Comparison of ENCODE assay signal across 13 cellular contexts in genomic region chr3:184275961-184276910, GRCh38. TPM values are rescaled to one million over a fixed set of nuclear protein-coding genes. Genes with fewer than 3 reads are reported as not detected.
DNase-seq lines count a peak whose midpoint lies in the region; ATAC-seq and TF ChIP-seq lines count a peak whose summit lies in the region.
"Had no signal": no experiment of that assay in that cellular context is flagged by ENCODE, and none has a peak within 500 bp of the region (broad histone marks: within the 10 kb centered on the region; RNA-seq: fewer than 3 reads in every experiment).

ECE2 (plus strand) TSS chr3:184276022; CDS start chr3:184276154, 132 bp downstream.

- DNase-seq in NCI-H146 (lab: John Stamatoyannopoulos, UW) (peak; percentile 26), NCI-H146 treated with DMSO at 0.1 percent for 48 hours (lab: John Stamatoyannopoulos, UW; ENCODE audit: unreplicated experiment) (no peak), RWPE2 (ENCODE audit: low spot score) (no peak), right cardiac atrium (peak; percentile 39 to 70 (median 57)), trophoblast cell (no peak), RWPE1 (ENCODE audit: low spot score) (no peak), NCI-H128 (lab: John Stamatoyannopoulos, UW; ENCODE audit: unreplicated experiment) (no peak)
- no peak for DNase-seq in activated CD4-positive, alpha-beta memory T cell treated with anti-CD3 and anti-CD28 coated beads for 36 hours
- DNase-seq: activated CD4-positive, alpha-beta T cell treated with anti-CD3 and anti-CD28 coated beads, Interleukin-2, amount 10 ng/mL, durations not matched to agents 7 days and 5 days; activated naive CD4-positive, alpha-beta T cell treated with Interleukin-2 at 50 U/mL for 16 hours; Kasumi-1; NCI-H2081 had no signal

- no peak within 1 kb of the TSS for H2BK12ac ChIP-seq in trophoblast cell (ENCODE audit: low read length)

- H3K79me2 ChIP-seq in trophoblast cell (ENCODE audit: control insufficient read depth, insufficient read depth, low read length, poor library complexity), result no peaks in the 10 kb centered on the region

- no peak within 1 kb of the TSS for H4K91ac ChIP-seq in trophoblast cell (ENCODE audit: low read depth, low read length)

- no peaks in the 10 kb centered on the region for H3K36me3 ChIP-seq in RWPE2 (ENCODE audit: low read depth)
- no peaks in the 10 kb centered on the region for H3K36me3 ChIP-seq in trophoblast cell (ENCODE audit: control insufficient read depth in 1 of 2, insufficient read depth in 2 of 2, low read length in 2 of 2)

- ATAC-seq in RWPE2 (ENCODE audit: low read depth), result 0 out of 3 replicates have a peak, but pooled peaks have one; percentile 39
- peak; percentile 28 to 56 for ATAC-seq in right cardiac atrium

- H3K4me3 Mint-ChIP-seq in activated CD4-positive, alpha-beta memory T cell treated with anti-CD3 and anti-CD28 coated beads for 36 hours, result no peak within 1 kb of the TSS
- H3K4me3 Mint-ChIP-seq: activated CD4-positive, alpha-beta T cell treated with anti-CD3 and anti-CD28 coated beads, Interleukin-2, amount 10 ng/mL, durations not matched to agents 7 days and 5 days had no signal

- no peak within 1 kb of the TSS for H3K27ac ChIP-seq in RWPE2 (ENCODE audit: poor library complexity, severe bottlenecking)
- no peak within 1 kb of the TSS for H3K27ac ChIP-seq in right cardiac atrium (ENCODE audit: low read length)
- no peak within 1 kb of the TSS for H3K27ac ChIP-seq in trophoblast cell (ENCODE audit: low read depth, low read length)
- H3K27ac ChIP-seq in RWPE1, result no peak within 1 kb of the TSS

- H3K27me3 ChIP-seq in RWPE2 (ENCODE audit: insufficient read depth, poor library complexity, severe bottlenecking), result peaks cover 18% of the 10 kb centered on the region
- no peaks in the 10 kb centered on the region for H3K27me3 ChIP-seq in right cardiac atrium (ENCODE audit: control insufficient read depth, insufficient read depth)
- peaks cover 25% of the 10 kb centered on the region for H3K27me3 ChIP-seq in trophoblast cell (ENCODE audit: insufficient read depth, low read length)

- no peak within 1 kb of the TSS for H3K4me2 ChIP-seq in trophoblast cell (ENCODE audit: low read length)

- H2AFZ ChIP-seq in trophoblast cell (ENCODE audit: insufficient read depth, low read length, poor library complexity), result no peak within 1 kb of the TSS

- H3K18ac ChIP-seq in trophoblast cell (ENCODE audit: low read length), result no peak within 1 kb of the TSS

- H2BK5ac ChIP-seq in trophoblast cell (ENCODE audit: low read depth, low read length, poor library complexity), result no peak within 1 kb of the TSS

- peaks cover 5% of the 10 kb centered on the region for H3K4me1 Mint-ChIP-seq in activated CD4-positive, alpha-beta memory T cell treated with anti-CD3 and anti-CD28 coated beads for 36 hours (ENCODE audit: low read depth)
- H3K4me1 Mint-ChIP-seq: activated CD4-positive, alpha-beta T cell treated with anti-CD3 and anti-CD28 coated beads, Interleukin-2, amount 10 ng/mL, durations not matched to agents 7 days and 5 days had no signal

- no peak within 1 kb of the TSS for H2AK5ac ChIP-seq in trophoblast cell (ENCODE audit: low read length)

- H4K12ac ChIP-seq in trophoblast cell (ENCODE audit: low read depth, low read length), result no peak within 1 kb of the TSS

- no peak within 1 kb of the TSS for H3K4ac ChIP-seq in trophoblast cell (ENCODE audit: low read depth, low read length)

- 11% methylated on average over 65 of the region's 65 CpGs for WGBS in right cardiac atrium
- WGBS in trophoblast cell (ENCODE audit: extremely low coverage, insufficient coverage, insufficient read length), result no CpG with 5 or more reads among the region's 65 CpGs

- H2BK120ac ChIP-seq in trophoblast cell (ENCODE audit: insufficient read depth, low read length, poor library complexity), result no peak within 1 kb of the TSS

- H3K4me1 ChIP-seq in RWPE2 (ENCODE audit: insufficient read depth, poor library complexity, severe bottlenecking) (no peaks in the 10 kb centered on the region), right cardiac atrium (ENCODE audit: control insufficient read depth, insufficient read depth, low read length) (no peaks in the 10 kb centered on the region), trophoblast cell (ENCODE audit: control insufficient read depth in 1 of 2, insufficient read depth in 2 of 2, low read length in 2 of 2) (no peaks in the 10 kb centered on the region)

- intact Hi-C loops in right cardiac atrium (cut with DNase I), result no loop called here
- intact Hi-C loops in activated CD4-positive, alpha-beta memory T cell treated with anti-CD3 and anti-CD28 coated beads for 36 hours (cut with micrococcal nuclease), result no loop called here

- no peaks in the 10 kb centered on the region for H3K79me1 ChIP-seq in trophoblast cell (ENCODE audit: low read length)

- H3K27ac Mint-ChIP-seq in activated CD4-positive, alpha-beta memory T cell treated with anti-CD3 and anti-CD28 coated beads for 36 hours, result no peak within 1 kb of the TSS
- H3K27ac Mint-ChIP-seq: activated CD4-positive, alpha-beta T cell treated with anti-CD3 and anti-CD28 coated beads, Interleukin-2, amount 10 ng/mL, durations not matched to agents 7 days and 5 days had no signal

- no peak within 1 kb of the TSS for H3K23ac ChIP-seq in trophoblast cell (ENCODE audit: low read length)

- no peak within 1 kb of the TSS for H3K9ac ChIP-seq in trophoblast cell (ENCODE audit: low read length)

- H3K9me3 ChIP-seq in RWPE2 (ENCODE audit: severe bottlenecking) (no peaks in the 10 kb centered on the region), right cardiac atrium (ENCODE audit: control insufficient read depth, low read length) (no peaks in the 10 kb centered on the region), trophoblast cell (ENCODE audit: insufficient read depth, low read depth, low read length) (peaks cover 7% of the 10 kb centered on the region)

- no peaks in the 10 kb centered on the region for H3K36me3 Mint-ChIP-seq in activated CD4-positive, alpha-beta memory T cell treated with anti-CD3 and anti-CD28 coated beads for 36 hours

- H3K4me3 ChIP-seq in RWPE2 (ENCODE audit: severe bottlenecking) (no peak within 1 kb of the TSS), right cardiac atrium (ENCODE audit: low read length) (peak within 1 kb of the TSS; percentile 25), trophoblast cell (ENCODE audit: low read depth, low read length) (peak within 1 kb of the TSS; percentile 55)

- H4K8ac ChIP-seq in trophoblast cell (ENCODE audit: low read depth, low read length), result no peak within 1 kb of the TSS

- H3K9me3 Mint-ChIP-seq in activated CD4-positive, alpha-beta memory T cell treated with anti-CD3 and anti-CD28 coated beads for 36 hours, result no peaks in the 10 kb centered on the region
- H3K9me3 Mint-ChIP-seq: activated CD4-positive, alpha-beta T cell treated with anti-CD3 and anti-CD28 coated beads, Interleukin-2, amount 10 ng/mL, durations not matched to agents 7 days and 5 days had no signal

- TF ChIP-seq CTCF in RWPE2 (IDR thresholded peaks at IDR 0.05; ENCODE audit: poor library complexity, severe bottlenecking) (no peak), RWPE1 (conservative IDR thresholded peaks at IDR 0.05; ENCODE audit: low read depth) (no peak)

- CTCF ChIA-PET in activated CD4-positive, alpha-beta memory T cell treated with anti-CD3 and anti-CD28 coated beads for 36 hours (lab: Charles Lee), result no interaction called here
- CTCF ChIA-PET in RWPE1 (lab: Yijun Ruan, JAX), result interaction anchor here (0.5 kb wide), 1 partner anchor 354 kb away, joined by 3 read pairs; no protein-coding TSS in a partner anchor

- H3K14ac ChIP-seq in trophoblast cell (ENCODE audit: low read length), result no peak within 1 kb of the TSS

- POLR2A ChIA-PET in activated CD4-positive, alpha-beta memory T cell treated with anti-CD3 and anti-CD28 coated beads for 36 hours (lab: Charles Lee), result no interaction called here
- POLR2A ChIA-PET in RWPE1 (lab: Yijun Ruan, JAX; ENCODE audit: low non-redundant PET), result no interaction called here

- peaks cover 33% of the 10 kb centered on the region for H3K27me3 Mint-ChIP-seq in activated CD4-positive, alpha-beta memory T cell treated with anti-CD3 and anti-CD28 coated beads for 36 hours

RNA-seq across cellular contexts. Expression of gene ECE2, which starts in this region (rescaled TPM):
- total RNA-seq in right cardiac atrium, result 1 to 10 TPM; 1.2 to 6.6 (median 3.6) TPM
- polyA plus RNA-seq in right cardiac atrium, result 2.6 TPM
- polyA plus RNA-seq in trophoblast cell (2013), result not detected in 2 replicates
- not detected for total RNA-seq in activated CD4-positive, alpha-beta memory T cell treated with anti-CD3 and anti-CD28 coated beads for 36 hours
- total RNA-seq: activated CD4-positive, alpha-beta T cell treated with anti-CD3 and anti-CD28 coated beads, Interleukin-2, amount 10 ng/mL, durations not matched to agents 7 days and 5 days; renal cortical epithelial cell had no signal

Comparison
In these comparisons a context has a peak if more than half of its experiments do, and no peak if none do; other contexts are left out.
1. DNase-seq: peak in NCI-H146 (single experiment) and right cardiac atrium (3 of 3); none in NCI-H146 treated with DMSO at 0.1 percent for 48 hours (single experiment), RWPE2 (single experiment), trophoblast cell (0 of 2), activated CD4-positive, alpha-beta memory T cell treated with anti-CD3 and anti-CD28 coated beads for 36 hours (single experiment), RWPE1 (single experiment) and NCI-H128 (single experiment).